ENCODE assay signal across 8 cellular contexts in the genomic region with DNA sequence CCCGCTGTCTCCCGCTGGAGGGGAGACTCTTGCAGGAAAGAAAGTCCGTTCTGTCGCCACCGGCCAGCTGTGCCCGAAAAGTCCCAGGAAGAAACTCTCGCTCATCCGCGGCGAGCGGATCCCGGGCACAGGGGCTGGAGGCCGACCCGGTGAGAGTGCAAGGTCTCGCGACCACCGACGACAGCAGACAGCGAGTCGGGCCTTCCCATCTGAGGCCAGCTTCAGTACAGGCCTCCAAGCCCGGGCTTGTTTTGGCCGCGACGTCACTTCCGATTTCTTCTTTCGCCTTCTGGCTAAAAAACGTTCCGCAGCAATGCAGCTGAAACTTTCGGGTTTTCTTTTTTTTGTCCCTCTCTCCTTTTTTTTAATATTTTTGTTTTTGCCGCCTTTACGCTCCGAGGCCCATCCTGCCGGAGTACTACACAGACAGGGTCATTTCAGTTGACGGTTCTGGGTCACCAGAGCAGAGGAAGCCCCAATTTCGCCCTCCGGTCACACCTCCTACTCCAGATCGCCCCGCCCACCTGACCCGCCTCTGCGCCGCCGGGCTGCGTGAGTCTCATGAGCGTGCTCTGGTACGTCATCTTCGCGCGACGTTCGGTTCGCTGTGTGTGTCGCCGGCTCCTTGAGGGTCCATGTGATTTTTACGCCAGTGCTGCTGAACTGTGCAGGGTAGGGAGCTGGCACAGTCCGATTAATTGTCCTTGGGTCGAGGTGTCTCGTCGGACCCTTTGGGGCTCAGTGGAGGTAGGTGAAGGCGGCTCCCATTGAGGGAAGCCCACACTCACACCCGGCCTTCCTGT. TPM values are rescaled to one million over a fixed set of nuclear protein-coding genes. Genes with fewer than 3 reads are reported as not detected.
DNase-seq lines count a peak whose midpoint lies in the region; ATAC-seq, FAIRE-seq and TF ChIP-seq lines count a peak whose summit lies in the region.

A gene with protein sequence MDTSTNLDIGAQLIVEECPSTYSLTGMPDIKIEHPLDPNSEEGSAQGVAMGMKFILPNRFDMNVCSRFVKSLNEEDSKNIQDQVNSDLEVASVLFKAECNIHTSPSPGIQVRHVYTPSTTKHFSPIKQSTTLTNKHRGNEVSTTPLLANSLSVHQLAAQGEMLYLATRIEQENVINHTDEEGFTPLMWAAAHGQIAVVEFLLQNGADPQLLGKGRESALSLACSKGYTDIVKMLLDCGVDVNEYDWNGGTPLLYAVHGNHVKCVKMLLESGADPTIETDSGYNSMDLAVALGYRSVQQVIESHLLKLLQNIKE (minus strand): TSS at position 474 of the 803 bp plus-strand sequence. CDS start 2,758 bp downstream, outside the sequence.
A gene with protein sequence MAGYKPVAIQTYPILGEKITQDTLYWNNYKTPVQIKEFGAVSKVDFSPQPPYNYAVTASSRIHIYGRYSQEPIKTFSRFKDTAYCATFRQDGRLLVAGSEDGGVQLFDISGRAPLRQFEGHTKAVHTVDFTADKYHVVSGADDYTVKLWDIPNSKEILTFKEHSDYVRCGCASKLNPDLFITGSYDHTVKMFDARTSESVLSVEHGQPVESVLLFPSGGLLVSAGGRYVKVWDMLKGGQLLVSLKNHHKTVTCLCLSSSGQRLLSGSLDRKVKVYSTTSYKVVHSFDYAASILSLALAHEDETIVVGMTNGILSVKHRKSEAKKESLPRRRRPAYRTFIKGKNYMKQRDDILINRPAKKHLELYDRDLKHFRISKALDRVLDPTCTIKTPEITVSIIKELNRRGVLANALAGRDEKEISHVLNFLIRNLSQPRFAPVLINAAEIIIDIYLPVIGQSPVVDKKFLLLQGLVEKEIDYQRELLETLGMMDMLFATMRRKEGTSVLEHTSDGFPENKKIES (plus strand): TSS at position 578 of the 803 bp plus-strand sequence. CDS start 1,602 bp downstream, outside the sequence.

- peaks cover 7% of the 10 kb centered on the region for H3K36me3 Mint-ChIP-seq in chondrocyte (ENCODE audit: low read depth)

- H3K27ac Mint-ChIP-seq in chondrocyte (ENCODE audit: unreplicated experiment) = peak within 1 kb of the TSS; percentile 100

- peaks cover 25% of the 10 kb centered on the region for H3K4me1 Mint-ChIP-seq in chondrocyte (ENCODE audit: low read depth)

- peak within 1 kb of the TSS; percentile 79 for H3K4me2 ChIP-seq in keratinocyte (ENCODE audit: control insufficient read depth, extremely low read depth, insufficient read depth, low read depth, low read length)

- dilution Hi-C loops in keratinocyte (cut with MboI; ENCODE audit: extremely low pct_ligation_motif_present, low sequenced_read_pairs) = no loop called here

- peaks cover 3 to 14% of the 10 kb centered on the region in 2 experiments for H3K36me3 ChIP-seq in keratinocyte (ENCODE audit: control insufficient read depth in 2 of 2, extremely low read depth in 1 of 2, insufficient read depth in 2 of 2, low read length in 2 of 2)

- H2AFZ ChIP-seq in keratinocyte (ENCODE audit: control insufficient read depth, low read length) = peak within 1 kb of the TSS; percentile 100

- peak; percentile 90 for ATAC-seq in HG03439 (IDR thresholded peaks at IDR 0.05; ENCODE audit: unreplicated experiment)

- no peaks in the 10 kb centered on the region for H3K9me1 ChIP-seq in keratinocyte (ENCODE audit: control insufficient read depth, extremely low read depth, insufficient read depth, low read length)

- peaks cover 59% of the 10 kb centered on the region for H3K79me2 ChIP-seq in keratinocyte (ENCODE audit: control insufficient read depth, insufficient read depth, low read length)

- TF ChIP-seq POLR2A in GM19193 (IDR thresholded peaks at IDR 0.05; ENCODE audit: extremely low read depth, insufficient read depth, insufficient read length) = peak; percentile 83

- peak; percentile 91 for FAIRE-seq in keratinocyte (lab: Jason Lieb, UNC)

- DNase-seq in AML-193 (lab: John Stamatoyannopoulos, UW) (peak; percentile 81 to 87), NCI-H510A treated with DMSO at 0.1 percent for 48 hours (lab: John Stamatoyannopoulos, UW) (peak; percentile 78), chondrocyte (ENCODE audit: low spot score) (peak; percentile 99), keratinocyte (ENCODE audit: low read depth, low spot score) (peak; percentile 83)
- DNase-seq in activated CD4-positive, alpha-beta T cell treated with anti-CD3 and anti-CD28 coated beads for 24 hours (ENCODE audit: low read depth in 2 of 2) = peak; percentile 97 to 100
- DNase-seq in stimulated activated CD4-positive, alpha-beta T cell treated with anti-CD3 and anti-CD28 coated beads, Interleukin-15, amount 100 ng/mL, for 1 hour (ENCODE audit: low read depth in 1 of 2, low spot score in 1 of 2) = peak; percentile 93 to 99

- no peaks in the 10 kb centered on the region for H3K9me3 Mint-ChIP-seq in chondrocyte (ENCODE audit: low read depth)

- no peaks in the 10 kb centered on the region for H3K9me3 ChIP-seq in keratinocyte (ENCODE audit: control insufficient read depth, low read depth, low read length)

- H3K27me3 ChIP-seq in keratinocyte (ENCODE audit: control insufficient read depth, extremely low read depth, insufficient read depth, low read length) = no peaks in the 10 kb centered on the region

- H3K4me3 ChIP-seq in keratinocyte (ENCODE audit: control insufficient read depth in 2 of 3, extremely low read depth in 1 of 3, insufficient read depth in 2 of 3, low read depth in 1 of 3, low read length in 3 of 3) = peak within 1 kb of the TSS; percentile 60 to 100 (median 100)

- peak within 1 kb of the TSS; percentile 98 for H3K9ac ChIP-seq in keratinocyte (ENCODE audit: control insufficient read depth, extremely low read depth, insufficient read depth, low read length)

- H3K4me1 ChIP-seq in keratinocyte (ENCODE audit: control insufficient read depth, extremely low read depth, insufficient read depth, low read length) = peaks cover 16% of the 10 kb centered on the region

- H3K27ac ChIP-seq in keratinocyte (ENCODE audit: control insufficient read depth, insufficient read depth, low read length) = peak within 1 kb of the TSS; percentile 95

- TF ChIP-seq CTCF in chondrocyte (IDR thresholded peaks at IDR 0.05) (no peak), keratinocyte (optimal IDR thresholded peaks at IDR 0.05 in 1 of 3, IDR thresholded peaks at IDR 0.05 in 1 of 3, conservative IDR thresholded peaks at IDR 0.05 in 1 of 3; ENCODE audit: extremely low read depth in 1 of 3, insufficient read depth in 2 of 3, low read length in 3 of 3) (no peak)

- H3K4me3 Mint-ChIP-seq in chondrocyte (ENCODE audit: unreplicated experiment) = peak within 1 kb of the TSS; percentile 95

- no peaks in the 10 kb centered on the region for H3K27me3 Mint-ChIP-seq in chondrocyte (ENCODE audit: low read depth)

- no peaks in the 10 kb centered on the region for H4K20me1 ChIP-seq in keratinocyte (ENCODE audit: control insufficient read depth, extremely low read depth, insufficient read depth, low read length)

RNA-seq across cellular contexts. Expression of the first gene that starts in this region (rescaled TPM):
- total RNA-seq in chondrocyte = 14.9 to 19.2 TPM (median 18.9 TPM) in 3 replicates
- polyA plus RNA-seq in keratinocyte = 8.7 to 20.6 TPM (median 16.6 TPM) in 3 replicates
- 21.8 TPM for polyA plus RNA-seq in keratinocyte (2011; ENCODE audit: low read depth)
- 7.6 and 15.4 TPM in 2 replicates for polyA plus RNA-seq in keratinocyte (2011; cell fraction: cytosol; rRNA removed)
- polyA plus RNA-seq in keratinocyte (2011; cell fraction: nucleus; rRNA removed) = 16.3 and 24.9 TPM in 2 replicates
- 6.6 and 23.2 TPM in 2 replicates for polyA plus RNA-seq in keratinocyte (2012; ENCODE audit: low replicate concordance)
- polyA minus RNA-seq in keratinocyte = 0.56 to 6.6 TPM (median 6.5 TPM) in 3 replicates
- polyA minus RNA-seq in keratinocyte (2011; cell fraction: cytosol; rRNA and poly(A)+ RNA removed) = 6.3 TPM
- polyA minus RNA-seq in keratinocyte (2011; cell fraction: nucleus; rRNA and poly(A)+ RNA removed) = 9.8 and 17.0 TPM in 2 replicates

RNA-seq across cellular contexts. Expression of the second gene that starts in this region (rescaled TPM):
- total RNA-seq in chondrocyte = 16.7 to 21.6 TPM (median 18.4 TPM) in 3 replicates
- polyA plus RNA-seq in keratinocyte = 16.3 to 28.3 TPM (median 21.7 TPM) in 3 replicates
- polyA plus RNA-seq in keratinocyte (2011; ENCODE audit: low read depth) = 24.8 TPM
- 9.1 and 17.4 TPM in 2 replicates for polyA plus RNA-seq in keratinocyte (2011; cell fraction: cytosol; rRNA removed)
- polyA plus RNA-seq in keratinocyte (2011; cell fraction: nucleus; rRNA removed) = 25.0 and 42.0 TPM in 2 replicates
- polyA plus RNA-seq in keratinocyte (2012; ENCODE audit: low replicate concordance) = 12.8 and 17.7 TPM in 2 replicates
- polyA minus RNA-seq in keratinocyte = 11.6 to 32.6 TPM (median 18.8 TPM) in 3 replicates
- polyA minus RNA-seq in keratinocyte (2011; cell fraction: cytosol; rRNA and poly(A)+ RNA removed) = 11.7 TPM
- polyA minus RNA-seq in keratinocyte (2011; cell fraction: nucleus; rRNA and poly(A)+ RNA removed) = 18.3 and 30.7 TPM in 2 replicates

Comparison
In these comparisons a context has a peak if more than half of its experiments do, and no peak if none do; other contexts are left out.
1. Peak in every context shown above with its lines: DNase-seq, ATAC-seq, H3K4me3 ChIP-seq and H3K27ac ChIP-seq.